ENCODE assay signal across 1 cellular context in the genomic region with DNA sequence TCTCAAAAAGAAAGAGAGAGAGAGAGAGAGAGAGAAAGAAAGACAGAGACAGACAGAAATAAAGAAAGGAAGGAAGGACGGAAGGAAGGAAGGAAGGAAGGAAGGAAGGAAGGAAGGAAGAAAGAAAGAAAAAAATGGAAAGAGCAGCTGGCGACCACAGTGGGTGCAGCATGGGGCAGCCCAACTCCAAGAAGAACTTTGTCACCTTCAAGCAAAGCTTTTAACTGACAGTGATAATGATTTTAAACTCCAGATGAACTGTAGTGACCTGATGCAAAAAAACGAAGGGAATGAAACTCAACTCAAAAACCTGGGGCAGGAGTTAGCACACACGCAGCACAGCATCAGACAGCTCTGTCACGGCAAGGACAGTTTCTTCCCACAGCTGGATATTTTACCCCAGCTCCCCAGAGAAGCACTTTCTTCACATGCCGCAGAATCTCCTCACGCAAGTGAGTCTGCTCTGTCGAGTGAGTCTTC.
TF ChIP-seq lines count a peak whose summit lies in the region.

No MANE protein-coding gene starts in this region.

TF ChIP-seq in GM12878, 131 proteins besides CTCF, POLR2A, EP300 and RAD21 (continues in another document):
- TF ChIP-seq WRNIP1 (IDR thresholded peaks at IDR 0.05; ENCODE audit: borderline replicate concordance, low read depth, low read length), result no peak
- TF ChIP-seq, protein P1, sequence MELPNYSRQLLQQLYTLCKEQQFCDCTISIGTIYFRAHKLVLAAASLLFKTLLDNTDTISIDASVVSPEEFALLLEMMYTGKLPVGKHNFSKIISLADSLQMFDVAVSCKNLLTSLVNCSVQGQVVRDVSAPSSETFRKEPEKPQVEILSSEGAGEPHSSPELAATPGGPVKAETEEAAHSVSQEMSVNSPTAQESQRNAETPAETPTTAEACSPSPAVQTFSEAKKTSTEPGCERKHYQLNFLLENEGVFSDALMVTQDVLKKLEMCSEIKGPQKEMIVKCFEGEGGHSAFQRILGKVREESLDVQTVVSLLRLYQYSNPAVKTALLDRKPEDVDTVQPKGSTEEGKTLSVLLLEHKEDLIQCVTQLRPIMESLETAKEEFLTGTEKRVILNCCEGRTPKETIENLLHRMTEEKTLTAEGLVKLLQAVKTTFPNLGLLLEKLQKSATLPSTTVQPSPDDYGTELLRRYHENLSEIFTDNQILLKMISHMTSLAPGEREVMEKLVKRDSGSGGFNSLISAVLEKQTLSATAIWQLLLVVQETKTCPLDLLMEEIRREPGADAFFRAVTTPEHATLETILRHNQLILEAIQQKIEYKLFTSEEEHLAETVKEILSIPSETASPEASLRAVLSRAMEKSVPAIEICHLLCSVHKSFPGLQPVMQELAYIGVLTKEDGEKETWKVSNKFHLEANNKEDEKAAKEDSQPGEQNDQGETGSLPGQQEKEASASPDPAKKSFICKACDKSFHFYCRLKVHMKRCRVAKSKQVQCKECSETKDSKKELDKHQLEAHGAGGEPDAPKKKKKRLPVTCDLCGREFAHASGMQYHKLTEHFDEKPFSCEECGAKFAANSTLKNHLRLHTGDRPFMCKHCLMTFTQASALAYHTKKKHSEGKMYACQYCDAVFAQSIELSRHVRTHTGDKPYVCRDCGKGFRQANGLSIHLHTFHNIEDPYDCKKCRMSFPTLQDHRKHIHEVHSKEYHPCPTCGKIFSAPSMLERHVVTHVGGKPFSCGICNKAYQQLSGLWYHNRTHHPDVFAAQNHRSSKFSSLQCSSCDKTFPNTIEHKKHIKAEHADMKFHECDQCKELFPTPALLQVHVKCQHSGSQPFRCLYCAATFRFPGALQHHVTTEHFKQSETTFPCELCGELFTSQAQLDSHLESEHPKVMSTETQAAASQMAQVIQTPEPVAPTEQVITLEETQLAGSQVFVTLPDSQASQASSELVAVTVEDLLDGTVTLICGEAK (IDR thresholded peaks at IDR 0.05; ENCODE audit: borderline replicate concordance), result no peak
- TF ChIP-seq CBX5 (IDR thresholded peaks at IDR 0.05; ENCODE audit: low read depth), result no peak
- peak; percentile 56; the same call in 1 of the 2 replicates for TF ChIP-seq FOXM1 (IDR thresholded peaks at IDR 0.05; ENCODE audit: low read depth, low read length)
- no peak for TF ChIP-seq TCF7 (IDR thresholded peaks at IDR 0.05; ENCODE audit: borderline replicate concordance)
- TF ChIP-seq ZNF217 (IDR thresholded peaks at IDR 0.05), result no peak
- no peak for TF ChIP-seq STAT3 (IDR thresholded peaks at IDR 0.05; ENCODE audit: low read depth, low read length)
- TF ChIP-seq ZNF622 (IDR thresholded peaks at IDR 0.05), result no peak
- no peak for TF ChIP-seq ZNF24 (IDR thresholded peaks at IDR 0.05)
- TF ChIP-seq BMI1 (IDR thresholded peaks at IDR 0.05; ENCODE audit: borderline replicate concordance), result no peak
- TF ChIP-seq NFXL1 (IDR thresholded peaks at IDR 0.05; ENCODE audit: borderline replicate concordance), result no peak
- peak; percentile 79 for TF ChIP-seq MEF2B (IDR thresholded peaks at IDR 0.05; ENCODE audit: partially characterized antibody, poor library complexity, severe bottlenecking)
- TF ChIP-seq, protein P2, sequence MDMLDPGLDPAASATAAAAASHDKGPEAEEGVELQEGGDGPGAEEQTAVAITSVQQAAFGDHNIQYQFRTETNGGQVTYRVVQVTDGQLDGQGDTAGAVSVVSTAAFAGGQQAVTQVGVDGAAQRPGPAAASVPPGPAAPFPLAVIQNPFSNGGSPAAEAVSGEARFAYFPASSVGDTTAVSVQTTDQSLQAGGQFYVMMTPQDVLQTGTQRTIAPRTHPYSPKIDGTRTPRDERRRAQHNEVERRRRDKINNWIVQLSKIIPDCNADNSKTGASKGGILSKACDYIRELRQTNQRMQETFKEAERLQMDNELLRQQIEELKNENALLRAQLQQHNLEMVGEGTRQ (IDR thresholded peaks at IDR 0.05; ENCODE audit: borderline replicate concordance, low read depth, low read length), result no peak
- TF ChIP-seq, protein P3, sequence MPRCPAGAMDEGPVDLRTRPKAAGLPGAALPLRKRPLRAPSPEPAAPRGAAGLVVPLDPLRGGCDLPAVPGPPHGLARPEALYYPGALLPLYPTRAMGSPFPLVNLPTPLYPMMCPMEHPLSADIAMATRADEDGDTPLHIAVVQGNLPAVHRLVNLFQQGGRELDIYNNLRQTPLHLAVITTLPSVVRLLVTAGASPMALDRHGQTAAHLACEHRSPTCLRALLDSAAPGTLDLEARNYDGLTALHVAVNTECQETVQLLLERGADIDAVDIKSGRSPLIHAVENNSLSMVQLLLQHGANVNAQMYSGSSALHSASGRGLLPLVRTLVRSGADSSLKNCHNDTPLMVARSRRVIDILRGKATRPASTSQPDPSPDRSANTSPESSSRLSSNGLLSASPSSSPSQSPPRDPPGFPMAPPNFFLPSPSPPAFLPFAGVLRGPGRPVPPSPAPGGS (IDR thresholded peaks at IDR 0.05; ENCODE audit: borderline replicate concordance, insufficient read depth, low read depth, low read length, poor library complexity, severe bottlenecking), result peak; percentile 38
- TF ChIP-seq SMC3 (IDR thresholded peaks at IDR 0.05; ENCODE audit: borderline replicate concordance, low read length), result no peak
- TF ChIP-seq, protein P4, sequence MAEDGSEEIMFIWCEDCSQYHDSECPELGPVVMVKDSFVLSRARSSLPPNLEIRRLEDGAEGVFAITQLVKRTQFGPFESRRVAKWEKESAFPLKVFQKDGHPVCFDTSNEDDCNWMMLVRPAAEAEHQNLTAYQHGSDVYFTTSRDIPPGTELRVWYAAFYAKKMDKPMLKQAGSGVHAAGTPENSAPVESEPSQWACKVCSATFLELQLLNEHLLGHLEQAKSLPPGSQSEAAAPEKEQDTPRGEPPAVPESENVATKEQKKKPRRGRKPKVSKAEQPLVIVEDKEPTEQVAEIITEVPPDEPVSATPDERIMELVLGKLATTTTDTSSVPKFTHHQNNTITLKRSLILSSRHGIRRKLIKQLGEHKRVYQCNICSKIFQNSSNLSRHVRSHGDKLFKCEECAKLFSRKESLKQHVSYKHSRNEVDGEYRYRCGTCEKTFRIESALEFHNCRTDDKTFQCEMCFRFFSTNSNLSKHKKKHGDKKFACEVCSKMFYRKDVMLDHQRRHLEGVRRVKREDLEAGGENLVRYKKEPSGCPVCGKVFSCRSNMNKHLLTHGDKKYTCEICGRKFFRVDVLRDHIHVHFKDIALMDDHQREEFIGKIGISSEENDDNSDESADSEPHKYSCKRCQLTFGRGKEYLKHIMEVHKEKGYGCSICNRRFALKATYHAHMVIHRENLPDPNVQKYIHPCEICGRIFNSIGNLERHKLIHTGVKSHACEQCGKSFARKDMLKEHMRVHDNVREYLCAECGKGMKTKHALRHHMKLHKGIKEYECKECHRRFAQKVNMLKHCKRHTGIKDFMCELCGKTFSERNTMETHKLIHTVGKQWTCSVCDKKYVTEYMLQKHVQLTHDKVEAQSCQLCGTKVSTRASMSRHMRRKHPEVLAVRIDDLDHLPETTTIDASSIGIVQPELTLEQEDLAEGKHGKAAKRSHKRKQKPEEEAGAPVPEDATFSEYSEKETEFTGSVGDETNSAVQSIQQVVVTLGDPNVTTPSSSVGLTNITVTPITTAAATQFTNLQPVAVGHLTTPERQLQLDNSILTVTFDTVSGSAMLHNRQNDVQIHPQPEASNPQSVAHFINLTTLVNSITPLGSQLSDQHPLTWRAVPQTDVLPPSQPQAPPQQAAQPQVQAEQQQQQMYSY (CRISPR knock-in tag; IDR thresholded peaks at IDR 0.05), result no peak
- TF ChIP-seq TBL1XR1 (IDR thresholded peaks at IDR 0.05; ENCODE audit: low read depth, low read length), result no peak
- TF ChIP-seq YY1 (IDR thresholded peaks at IDR 0.05; ENCODE audit: low read depth, low read length), result no peak
- peak; percentile 67 for TF ChIP-seq MTA2 (IDR thresholded peaks at IDR 0.05; ENCODE audit: low read depth)
- TF ChIP-seq PAX8 (IDR thresholded peaks at IDR 0.05), result no peak
- TF ChIP-seq ZNF274 (IDR thresholded peaks at IDR 0.05; ENCODE audit: insufficient read depth, insufficient read length), result no peak
- TF ChIP-seq, protein P5, sequence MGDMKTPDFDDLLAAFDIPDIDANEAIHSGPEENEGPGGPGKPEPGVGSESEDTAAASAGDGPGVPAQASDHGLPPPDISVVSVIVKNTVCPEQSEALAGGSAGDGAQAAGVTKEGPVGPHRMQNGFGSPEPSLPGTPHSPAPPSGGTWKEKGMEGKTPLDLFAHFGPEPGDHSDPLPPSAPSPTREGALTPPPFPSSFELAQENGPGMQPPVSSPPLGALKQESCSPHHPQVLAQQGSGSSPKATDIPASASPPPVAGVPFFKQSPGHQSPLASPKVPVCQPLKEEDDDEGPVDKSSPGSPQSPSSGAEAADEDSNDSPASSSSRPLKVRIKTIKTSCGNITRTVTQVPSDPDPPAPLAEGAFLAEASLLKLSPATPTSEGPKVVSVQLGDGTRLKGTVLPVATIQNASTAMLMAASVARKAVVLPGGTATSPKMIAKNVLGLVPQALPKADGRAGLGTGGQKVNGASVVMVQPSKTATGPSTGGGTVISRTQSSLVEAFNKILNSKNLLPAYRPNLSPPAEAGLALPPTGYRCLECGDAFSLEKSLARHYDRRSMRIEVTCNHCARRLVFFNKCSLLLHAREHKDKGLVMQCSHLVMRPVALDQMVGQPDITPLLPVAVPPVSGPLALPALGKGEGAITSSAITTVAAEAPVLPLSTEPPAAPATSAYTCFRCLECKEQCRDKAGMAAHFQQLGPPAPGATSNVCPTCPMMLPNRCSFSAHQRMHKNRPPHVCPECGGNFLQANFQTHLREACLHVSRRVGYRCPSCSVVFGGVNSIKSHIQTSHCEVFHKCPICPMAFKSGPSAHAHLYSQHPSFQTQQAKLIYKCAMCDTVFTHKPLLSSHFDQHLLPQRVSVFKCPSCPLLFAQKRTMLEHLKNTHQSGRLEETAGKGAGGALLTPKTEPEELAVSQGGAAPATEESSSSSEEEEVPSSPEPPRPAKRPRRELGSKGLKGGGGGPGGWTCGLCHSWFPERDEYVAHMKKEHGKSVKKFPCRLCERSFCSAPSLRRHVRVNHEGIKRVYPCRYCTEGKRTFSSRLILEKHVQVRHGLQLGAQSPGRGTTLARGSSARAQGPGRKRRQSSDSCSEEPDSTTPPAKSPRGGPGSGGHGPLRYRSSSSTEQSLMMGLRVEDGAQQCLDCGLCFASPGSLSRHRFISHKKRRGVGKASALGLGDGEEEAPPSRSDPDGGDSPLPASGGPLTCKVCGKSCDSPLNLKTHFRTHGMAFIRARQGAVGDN (IDR thresholded peaks at IDR 0.05), result no peak
- TF ChIP-seq, protein P6, sequence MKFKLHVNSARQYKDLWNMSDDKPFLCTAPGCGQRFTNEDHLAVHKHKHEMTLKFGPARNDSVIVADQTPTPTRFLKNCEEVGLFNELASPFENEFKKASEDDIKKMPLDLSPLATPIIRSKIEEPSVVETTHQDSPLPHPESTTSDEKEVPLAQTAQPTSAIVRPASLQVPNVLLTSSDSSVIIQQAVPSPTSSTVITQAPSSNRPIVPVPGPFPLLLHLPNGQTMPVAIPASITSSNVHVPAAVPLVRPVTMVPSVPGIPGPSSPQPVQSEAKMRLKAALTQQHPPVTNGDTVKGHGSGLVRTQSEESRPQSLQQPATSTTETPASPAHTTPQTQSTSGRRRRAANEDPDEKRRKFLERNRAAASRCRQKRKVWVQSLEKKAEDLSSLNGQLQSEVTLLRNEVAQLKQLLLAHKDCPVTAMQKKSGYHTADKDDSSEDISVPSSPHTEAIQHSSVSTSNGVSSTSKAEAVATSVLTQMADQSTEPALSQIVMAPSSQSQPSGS (IDR thresholded peaks at IDR 0.05; ENCODE audit: low read length), result peak; percentile 28; the same call in 1 of the 2 replicates
- no peak for TF ChIP-seq CHD4 (IDR thresholded peaks at IDR 0.05)
- TF ChIP-seq, protein P7, sequence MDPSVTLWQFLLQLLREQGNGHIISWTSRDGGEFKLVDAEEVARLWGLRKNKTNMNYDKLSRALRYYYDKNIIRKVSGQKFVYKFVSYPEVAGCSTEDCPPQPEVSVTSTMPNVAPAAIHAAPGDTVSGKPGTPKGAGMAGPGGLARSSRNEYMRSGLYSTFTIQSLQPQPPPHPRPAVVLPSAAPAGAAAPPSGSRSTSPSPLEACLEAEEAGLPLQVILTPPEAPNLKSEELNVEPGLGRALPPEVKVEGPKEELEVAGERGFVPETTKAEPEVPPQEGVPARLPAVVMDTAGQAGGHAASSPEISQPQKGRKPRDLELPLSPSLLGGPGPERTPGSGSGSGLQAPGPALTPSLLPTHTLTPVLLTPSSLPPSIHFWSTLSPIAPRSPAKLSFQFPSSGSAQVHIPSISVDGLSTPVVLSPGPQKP (IDR thresholded peaks at IDR 0.05; ENCODE audit: low read depth, low read length), result no peak
- TF ChIP-seq BHLHE40 (IDR thresholded peaks at IDR 0.05; ENCODE audit: borderline replicate concordance in 1 of 2, low read depth in 2 of 2, low read length in 1 of 2), result 0 out of 4 replicates have a peak, but pooled peaks of 1 of the 2 experiments have one; percentile 15
- TF ChIP-seq DPF2 (IDR thresholded peaks at IDR 0.05), result 0 out of 2 replicates have a peak, but pooled peaks have one; percentile 13
- no peak for TF ChIP-seq HDAC2 (IDR thresholded peaks at IDR 0.05)
- TF ChIP-seq POU2F2 (IDR thresholded peaks at IDR 0.05; ENCODE audit: borderline replicate concordance, low read depth, low read length), result no peak; the same call in 2 of the 3 replicates
- TF ChIP-seq SP1 (IDR thresholded peaks at IDR 0.05; ENCODE audit: low read depth, low read length), result no peak
- no peak for TF ChIP-seq YBX1 (IDR thresholded peaks at IDR 0.05)
- TF ChIP-seq, protein P8, sequence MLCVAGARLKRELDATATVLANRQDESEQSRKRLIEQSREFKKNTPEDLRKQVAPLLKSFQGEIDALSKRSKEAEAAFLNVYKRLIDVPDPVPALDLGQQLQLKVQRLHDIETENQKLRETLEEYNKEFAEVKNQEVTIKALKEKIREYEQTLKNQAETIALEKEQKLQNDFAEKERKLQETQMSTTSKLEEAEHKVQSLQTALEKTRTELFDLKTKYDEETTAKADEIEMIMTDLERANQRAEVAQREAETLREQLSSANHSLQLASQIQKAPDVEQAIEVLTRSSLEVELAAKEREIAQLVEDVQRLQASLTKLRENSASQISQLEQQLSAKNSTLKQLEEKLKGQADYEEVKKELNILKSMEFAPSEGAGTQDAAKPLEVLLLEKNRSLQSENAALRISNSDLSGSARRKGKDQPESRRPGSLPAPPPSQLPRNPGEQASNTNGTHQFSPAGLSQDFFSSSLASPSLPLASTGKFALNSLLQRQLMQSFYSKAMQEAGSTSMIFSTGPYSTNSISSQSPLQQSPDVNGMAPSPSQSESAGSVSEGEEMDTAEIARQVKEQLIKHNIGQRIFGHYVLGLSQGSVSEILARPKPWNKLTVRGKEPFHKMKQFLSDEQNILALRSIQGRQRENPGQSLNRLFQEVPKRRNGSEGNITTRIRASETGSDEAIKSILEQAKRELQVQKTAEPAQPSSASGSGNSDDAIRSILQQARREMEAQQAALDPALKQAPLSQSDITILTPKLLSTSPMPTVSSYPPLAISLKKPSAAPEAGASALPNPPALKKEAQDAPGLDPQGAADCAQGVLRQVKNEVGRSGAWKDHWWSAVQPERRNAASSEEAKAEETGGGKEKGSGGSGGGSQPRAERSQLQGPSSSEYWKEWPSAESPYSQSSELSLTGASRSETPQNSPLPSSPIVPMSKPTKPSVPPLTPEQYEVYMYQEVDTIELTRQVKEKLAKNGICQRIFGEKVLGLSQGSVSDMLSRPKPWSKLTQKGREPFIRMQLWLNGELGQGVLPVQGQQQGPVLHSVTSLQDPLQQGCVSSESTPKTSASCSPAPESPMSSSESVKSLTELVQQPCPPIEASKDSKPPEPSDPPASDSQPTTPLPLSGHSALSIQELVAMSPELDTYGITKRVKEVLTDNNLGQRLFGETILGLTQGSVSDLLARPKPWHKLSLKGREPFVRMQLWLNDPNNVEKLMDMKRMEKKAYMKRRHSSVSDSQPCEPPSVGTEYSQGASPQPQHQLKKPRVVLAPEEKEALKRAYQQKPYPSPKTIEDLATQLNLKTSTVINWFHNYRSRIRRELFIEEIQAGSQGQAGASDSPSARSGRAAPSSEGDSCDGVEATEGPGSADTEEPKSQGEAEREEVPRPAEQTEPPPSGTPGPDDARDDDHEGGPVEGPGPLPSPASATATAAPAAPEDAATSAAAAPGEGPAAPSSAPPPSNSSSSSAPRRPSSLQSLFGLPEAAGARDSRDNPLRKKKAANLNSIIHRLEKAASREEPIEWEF (IDR thresholded peaks at IDR 0.05; ENCODE audit: insufficient replicate concordance, low read depth, low read length), result no peak
- no peak for TF ChIP-seq EZH2 (IDR thresholded peaks at IDR 0.05; ENCODE audit: borderline replicate concordance, control insufficient read depth, low read depth, low read length)
